Comparison of ENCODE assay signal across 9 cellular contexts in genomic region chr12:64390275-64390851, GRCh38. TPM values are rescaled to one million over a fixed set of nuclear protein-coding genes. Genes with fewer than 3 reads are reported as not detected.
DNase-seq lines count a peak whose midpoint lies in the region; TF ChIP-seq lines count a peak whose summit lies in the region.
"Had no signal": no experiment of that assay in that cellular context is flagged by ENCODE, and none has a peak within 500 bp of the region (broad histone marks: within the 10 kb centered on the region; RNA-seq: fewer than 3 reads in every experiment).

A gene with protein sequence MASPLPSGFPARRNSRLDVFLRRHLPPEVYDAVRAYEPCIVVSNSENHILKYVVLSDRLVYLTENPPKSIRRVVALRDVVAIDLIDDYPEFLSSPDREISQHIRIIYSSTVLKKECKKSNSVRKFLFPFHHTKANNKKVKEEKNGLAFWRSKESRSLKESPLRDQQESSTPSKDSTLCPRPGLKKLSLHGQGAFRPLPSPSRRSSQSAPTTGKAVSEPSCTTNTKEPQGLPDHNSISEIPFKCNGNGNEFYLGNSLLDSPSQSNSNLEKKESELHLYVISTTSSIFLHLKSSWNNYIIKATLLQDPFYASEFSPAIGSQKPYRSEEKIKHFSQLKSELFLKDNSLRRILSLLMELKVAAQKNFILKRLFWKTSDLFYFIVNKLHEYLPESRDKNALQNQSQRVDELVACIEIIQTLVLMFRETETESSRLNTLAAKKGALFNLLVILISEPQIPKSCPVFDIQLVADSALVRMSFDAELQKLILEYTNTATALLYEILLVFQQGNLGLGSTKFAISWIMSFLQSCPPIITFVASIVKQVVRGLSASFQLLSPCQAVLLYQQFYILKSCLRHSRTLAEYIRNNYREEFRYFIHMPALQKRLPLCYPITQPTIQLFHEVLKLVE (minus strand): TSS chr12:64390758. CDS start chr12:64390565, 193 bp downstream.

- no TSS peak for BruUV-seq in MCF 10A (replicated peaks; lab: Mats Ljungman, UMichigan)

- no peak within 1 kb of the TSS for H3K4me3 Mint-ChIP-seq in MCF 10A (ENCODE audit: unreplicated experiment)
- H3K4me3 Mint-ChIP-seq in activated T-helper 2 cell treated with anti-CD3 and anti-CD28 coated beads, Interferon-gamma antibody, Interleukin-2, Interleukin-4, amounts not matched to agents 10 μg/mL and 5 μg/mL and 100 μg/mL, durations not matched to agents 14 hours and 24 hours and 36 hours (ENCODE audit: low read depth) = peak within 1 kb of the TSS; percentile 72
- peak within 1 kb of the TSS; percentile 69 for H3K4me3 Mint-ChIP-seq in stimulated activated naive CD8-positive, alpha-beta T cell treated with anti-CD3 and anti-CD28 coated beads, Interleukin-15, Interleukin-2, amounts not matched to agents 100 ng/mL and 50 ng/mL, for 24 hours

- no peaks in the 10 kb centered on the region for H3K9me3 ChIP-seq in breast epithelium
- H3K9me3 ChIP-seq in WERI-Rb-1 (ENCODE audit: severe bottlenecking) = no peaks in the 10 kb centered on the region
- H3K9me3 ChIP-seq: neutrophil had no signal

- H3K27me3 ChIP-seq in breast epithelium (peaks cover 0 to 11% of the 10 kb centered on the region in 2 donors), WERI-Rb-1 (ENCODE audit: insufficient read depth, low read depth, severe bottlenecking) (no peaks in the 10 kb centered on the region)

- H3K9me3 Mint-ChIP-seq in MCF 10A (ENCODE audit: unreplicated experiment) = no peaks in the 10 kb centered on the region
- no peaks in the 10 kb centered on the region for H3K9me3 Mint-ChIP-seq in activated T-helper 2 cell treated with anti-CD3 and anti-CD28 coated beads, Interferon-gamma antibody, Interleukin-2, Interleukin-4, amounts not matched to agents 10 μg/mL and 5 μg/mL and 100 μg/mL, durations not matched to agents 14 hours and 24 hours and 36 hours
- H3K9me3 Mint-ChIP-seq in stimulated activated naive CD8-positive, alpha-beta T cell treated with anti-CD3 and anti-CD28 coated beads, Interleukin-15, Interleukin-2, amounts not matched to agents 100 ng/mL and 50 ng/mL, for 24 hours = no peaks in the 10 kb centered on the region

- no peaks in the 10 kb centered on the region for H3K27me3 Mint-ChIP-seq in MCF 10A (ENCODE audit: insufficient read depth, unreplicated experiment)
- peaks cover 13% of the 10 kb centered on the region for H3K27me3 Mint-ChIP-seq in activated T-helper 2 cell treated with anti-CD3 and anti-CD28 coated beads, Interferon-gamma antibody, Interleukin-2, Interleukin-4, amounts not matched to agents 10 μg/mL and 5 μg/mL and 100 μg/mL, durations not matched to agents 14 hours and 24 hours and 36 hours (ENCODE audit: low read depth)
- peaks cover 22% of the 10 kb centered on the region for H3K27me3 Mint-ChIP-seq in stimulated activated naive CD8-positive, alpha-beta T cell treated with anti-CD3 and anti-CD28 coated beads, Interleukin-15, Interleukin-2, amounts not matched to agents 100 ng/mL and 50 ng/mL, for 24 hours

- H3K4me3 ChIP-seq in breast epithelium = peak within 1 kb of the TSS; percentile 30 to 72 (median 50)
- H3K4me3 ChIP-seq in iPS-11a (ENCODE audit: low read depth, low read length) = peak within 1 kb of the TSS; percentile 21
- H3K4me3 ChIP-seq in WERI-Rb-1 (ENCODE audit: low read depth, low read length) = no peak within 1 kb of the TSS

- POLR2A ChIA-PET in MCF 10A (lab: Yijun Ruan, JAX) = interaction anchor here (1.2 kb wide), 1 partner anchor 14 kb away, joined by 4 read pairs; the partner anchor contains the start of gene XPOT

- no peaks in the 10 kb centered on the region for H3K36me3 ChIP-seq in breast epithelium
- H3K36me3 ChIP-seq in WERI-Rb-1 = no peaks in the 10 kb centered on the region
- H3K36me3 ChIP-seq: neutrophil had no signal

- no peaks in the 10 kb centered on the region for H3K36me3 Mint-ChIP-seq in MCF 10A (ENCODE audit: insufficient read depth, unreplicated experiment)
- no peaks in the 10 kb centered on the region for H3K36me3 Mint-ChIP-seq in activated T-helper 2 cell treated with anti-CD3 and anti-CD28 coated beads, Interferon-gamma antibody, Interleukin-2, Interleukin-4, amounts not matched to agents 10 μg/mL and 5 μg/mL and 100 μg/mL, durations not matched to agents 14 hours and 24 hours and 36 hours (ENCODE audit: low read depth)
- H3K36me3 Mint-ChIP-seq in stimulated activated naive CD8-positive, alpha-beta T cell treated with anti-CD3 and anti-CD28 coated beads, Interleukin-15, Interleukin-2, amounts not matched to agents 100 ng/mL and 50 ng/mL, for 24 hours (ENCODE audit: low read depth) = no peaks in the 10 kb centered on the region

- DNase-seq in breast epithelium (ENCODE audit: low spot score in 2 of 2) (no peak), MCF 10A (ENCODE audit: unreplicated experiment) (no peak), WERI-Rb-1 (no peak), NCI-H345 (lab: John Stamatoyannopoulos, UW) (no peak), KBM-7 (no peak)
- no peak for DNase-seq in activated T-helper 2 cell treated with anti-CD3 and anti-CD28 coated beads, Interferon-gamma antibody, Interleukin-2, Interleukin-4, amounts not matched to agents 10 μg/mL and 5 μg/mL and 100 μg/mL, durations not matched to agents 14 hours and 24 hours and 36 hours (ENCODE audit: low spot score)

- H3K27ac ChIP-seq in breast epithelium (no peak within 1 kb of the TSS), WERI-Rb-1 (no peak within 1 kb of the TSS)
- H3K27ac ChIP-seq: neutrophil had no signal

- H3K4me1 ChIP-seq in breast epithelium = no peaks in the 10 kb centered on the region

- TF ChIP-seq CTCF in breast epithelium (IDR thresholded peaks at IDR 0.05) (no peak), MCF 10A (IDR thresholded peaks at IDR 0.05; ENCODE audit: unreplicated experiment) (no peak), WERI-Rb-1 (IDR thresholded peaks at IDR 0.05; ENCODE audit: low read depth, low read length) (no peak)

- intact Hi-C loops in breast epithelium (cut with DNase I; ENCODE audit: low total_unique reads) = no loop called here
- intact Hi-C loops in MCF 10A (cut with micrococcal nuclease) = no loop called here
- intact Hi-C loops in activated T-helper 2 cell treated with anti-CD3 and anti-CD28 coated beads, Interferon-gamma antibody, Interleukin-2, Interleukin-4, amounts not matched to agents 10 μg/mL and 5 μg/mL and 100 μg/mL, durations not matched to agents 14 hours and 24 hours and 36 hours (cut with micrococcal nuclease) = no loop called here

- TF ChIP-seq POLR2A in breast epithelium (IDR thresholded peaks at IDR 0.05) = no peak

- in situ Hi-C loops in KBM-7 (cut with MboI; ENCODE audit: low pct_unique_long_range_greater_than_20kb, low sequenced_read_pairs) = no loop called here

- H3K27ac Mint-ChIP-seq in MCF 10A (ENCODE audit: low read depth, unreplicated experiment) = no peak within 1 kb of the TSS
- no peak within 1 kb of the TSS for H3K27ac Mint-ChIP-seq in activated T-helper 2 cell treated with anti-CD3 and anti-CD28 coated beads, Interferon-gamma antibody, Interleukin-2, Interleukin-4, amounts not matched to agents 10 μg/mL and 5 μg/mL and 100 μg/mL, durations not matched to agents 14 hours and 24 hours and 36 hours
- peak within 1 kb of the TSS; percentile 23 for H3K27ac Mint-ChIP-seq in stimulated activated naive CD8-positive, alpha-beta T cell treated with anti-CD3 and anti-CD28 coated beads, Interleukin-15, Interleukin-2, amounts not matched to agents 100 ng/mL and 50 ng/mL, for 24 hours

- CTCF ChIA-PET in MCF 10A (lab: Yijun Ruan, JAX) = interaction anchor here (0.6 to 0.7 kb wide), 5 partner anchors 12 to 589 kb away, joined by 3 to 5 read pairs (median 4); no protein-coding TSS in a partner anchor

- H3K4me1 Mint-ChIP-seq in MCF 10A (ENCODE audit: insufficient read depth, unreplicated experiment) = peaks cover 14% of the 10 kb centered on the region
- H3K4me1 Mint-ChIP-seq in activated T-helper 2 cell treated with anti-CD3 and anti-CD28 coated beads, Interferon-gamma antibody, Interleukin-2, Interleukin-4, amounts not matched to agents 10 μg/mL and 5 μg/mL and 100 μg/mL, durations not matched to agents 14 hours and 24 hours and 36 hours (ENCODE audit: low read depth) = peaks cover 10% of the 10 kb centered on the region
- H3K4me1 Mint-ChIP-seq in stimulated activated naive CD8-positive, alpha-beta T cell treated with anti-CD3 and anti-CD28 coated beads, Interleukin-15, Interleukin-2, amounts not matched to agents 100 ng/mL and 50 ng/mL, for 24 hours (ENCODE audit: low read depth) = peaks cover 14% of the 10 kb centered on the region

RNA-seq across cellular contexts. Expression of the gene that starts here (rescaled TPM):
- not detected for total RNA-seq in breast epithelium
- not detected in 2 replicates for total RNA-seq in MCF 10A (2022)
- total RNA-seq in activated T-helper 2 cell treated with anti-CD3 and anti-CD28 coated beads, Interferon-gamma antibody, Interleukin-2, Interleukin-4, amounts not matched to agents 10 μg/mL and 5 μg/mL and 100 μg/mL, durations not matched to agents 14 hours and 24 hours and 36 hours = 0.30 TPM in 1 of 2 replicates, not detected in the other
